21 cellular contexts compared by ENCODE assay signal in genomic region chr3:72017935-72018334, GRCh38.
A peak's percentile ranks its signal among the peaks of the same experiment; 100 is the strongest.
DNase-seq lines count a peak whose midpoint lies in the region; ATAC-seq, FAIRE-seq and TF ChIP-seq lines count a peak whose summit lies in the region.
"Had no signal": no experiment of that assay in that cellular context is flagged by ENCODE, and none has a peak within 500 bp of the region (broad histone marks: within the 10 kb centered on the region; RNA-seq: fewer than 3 reads in every experiment).

No MANE protein-coding gene starts in this region.

- H3K4me2 ChIP-seq in DOHH2 (ENCODE audit: low read length) (peak overlapping the region; percentile 50), K562 (ENCODE audit: insufficient read depth, low read length) (peak overlapping the region; percentile 51; the same call in 1 of the 2 replicates)

- no peaks in the 10 kb centered on the region for H3K79me2 ChIP-seq in DOHH2 (ENCODE audit: control insufficient read depth, low read length)
- H3K79me2 ChIP-seq in K562 (ENCODE audit: control insufficient read depth, insufficient read depth, low read length) = no peaks in the 10 kb centered on the region; the same call in 2 of the 3 replicates

- no peaks in the 10 kb centered on the region for H3K9me2 ChIP-seq in DOHH2 (replicated peaks; ENCODE audit: control insufficient read depth, low read length)

- no peak overlapping the region for H2AFZ ChIP-seq in K562 (ENCODE audit: low read depth, low read length)

- H3K36me3 ChIP-seq in DOHH2 (ENCODE audit: control insufficient read depth, low read length) (no peaks in the 10 kb centered on the region), K562 (ENCODE audit: control insufficient read depth, insufficient read depth, low read length) (no peaks in the 10 kb centered on the region), vagina (no peaks in the 10 kb centered on the region)
- no peaks in the 10 kb centered on the region for H3K36me3 ChIP-seq in naive thymus-derived CD4-positive, alpha-beta T cell (ENCODE audit: control insufficient read depth in 2 of 3, insufficient read depth in 3 of 3, low read length in 3 of 3)

- no peak for DNase-seq in HFFc6
- peak; percentile 11 to 38 (median 16) for DNase-seq in K562 (ENCODE audit: extremely low read depth in 1 of 4, low spot score in 3 of 4)
- DNase-seq in neural crest cell (ENCODE audit: low read depth, low spot score) = no peak
- DNase-seq in vagina (ENCODE audit: extremely low spot score in 2 of 2) = no peak
- no peak for DNase-seq in naive thymus-derived CD4-positive, alpha-beta T cell
- DNase-seq in dorsolateral prefrontal cortex = no peak
- DNase-seq: DMS 273 treated with DMSO at 0.1 percent for 48 hours, H9, KBM-7, NCI-H1436, NCI-H2029, NCI-H2171, NCI-H446 treated with DMSO at 0.1 percent for 48 hours, NCI-H748 treated with DMSO at 0.1 percent for 48 hours, PC-3 had no signal

- H3K9me1 ChIP-seq in K562 (ENCODE audit: control insufficient read depth, insufficient read depth, low read length) = no peaks in the 10 kb centered on the region

- intact Hi-C loops in K562 (cut with micrococcal nuclease) (no loop called here), vagina (cut with DNase I) (no loop called here), dorsolateral prefrontal cortex (cut with DNase I) (no loop called here)
- intact Hi-C loops in naive thymus-derived CD4-positive, alpha-beta T cell (cut with micrococcal nuclease) = no loop called here

- H3K27ac ChIP-seq in DOHH2 (ENCODE audit: low read depth, low read length) (no peak overlapping the region), K562 (ENCODE audit: extremely low read depth, low read depth, low read length) (peak overlapping the region; percentile 67), vagina (no peak overlapping the region), dorsolateral prefrontal cortex (no peak overlapping the region)
- H3K27ac ChIP-seq in naive thymus-derived CD4-positive, alpha-beta T cell (ENCODE audit: low read depth, low read length) = no peak overlapping the region
- H3K27ac ChIP-seq: C4-2B, RWPE1 had no signal

- in situ Hi-C loops in K562 (cut with MboI) = no loop called here

- CTCF ChIA-PET in K562 (lab: Yijun Ruan, JAX; ENCODE audit: low intra/inter-chr PET ratio) = no interaction called here
- CTCF ChIA-PET in naive thymus-derived CD4-positive, alpha-beta T cell (lab: Charles Lee) = no interaction called here

- no peaks in the 10 kb centered on the region for H3F3A ChIP-seq in DOHH2 (ENCODE audit: control insufficient read depth, insufficient read depth)

- H3K27me3 Mint-ChIP-seq in HFFc6 (ENCODE audit: insufficient read depth) = no peaks in the 10 kb centered on the region; the same call in 1 of the 2 replicates
- no peaks in the 10 kb centered on the region for H3K27me3 Mint-ChIP-seq in neural crest cell (ENCODE audit: low read depth)
- H3K27me3 Mint-ChIP-seq in naive thymus-derived CD4-positive, alpha-beta T cell = peaks cover 0 to under 1% (median 0%) of the 10 kb centered on the region in 5 donors

- peaks cover 17% of the 10 kb centered on the region for H3K4me1 Mint-ChIP-seq in HFFc6 (ENCODE audit: low read depth)
- H3K4me1 Mint-ChIP-seq in neural crest cell = peaks cover 15% of the 10 kb centered on the region
- peaks cover 0 to 7% (median 0%) of the 10 kb centered on the region in 7 donors for H3K4me1 Mint-ChIP-seq in naive thymus-derived CD4-positive, alpha-beta T cell

- TF ChIP-seq CTCF in DOHH2 (IDR thresholded peaks at IDR 0.05; ENCODE audit: low read depth, low read length, poor library complexity, severe bottlenecking) = no peak
- TF ChIP-seq CTCF in HFFc6 (IDR thresholded peaks at IDR 0.05) = no peak
- TF ChIP-seq CTCF in K562 (IDR thresholded peaks at IDR 0.05 in 2 of 3, conservative IDR thresholded peaks at IDR 0.05 in 1 of 3; ENCODE audit: insufficient read depth in 2 of 3, low read depth in 1 of 3, low read length in 3 of 3) = no peak
- no peak for TF ChIP-seq CTCF in neural crest cell (conservative IDR thresholded peaks at IDR 0.05)
- TF ChIP-seq CTCF in vagina (IDR thresholded peaks at IDR 0.05) = no peak
- no peak for TF ChIP-seq CTCF in dorsolateral prefrontal cortex (IDR thresholded peaks at IDR 0.05 in 54 of 56, conservative IDR thresholded peaks at IDR 0.05 in 2 of 56; ENCODE audit: low read depth in 1 of 56, partially characterized antibody in 56 of 56)

- BruUV-seq in K562 (replicated peaks; lab: Mats Ljungman, UMichigan) = no TSS peak

- TF ChIP-seq RAD21 in K562 (CRISPR knock-in tag; conservative IDR thresholded peaks at IDR 0.05 in 1 of 2, IDR thresholded peaks at IDR 0.05 in 1 of 2) = no peak

- no peaks in the 10 kb centered on the region for H3K36me3 Mint-ChIP-seq in HFFc6 (ENCODE audit: low read depth)
- no peaks in the 10 kb centered on the region for H3K36me3 Mint-ChIP-seq in neural crest cell (ENCODE audit: low read depth)
- no peaks in the 10 kb centered on the region for H3K36me3 Mint-ChIP-seq in naive thymus-derived CD4-positive, alpha-beta T cell

- H3K27ac Mint-ChIP-seq in HFFc6 = peak overlapping the region; percentile 41
- H3K27ac Mint-ChIP-seq in neural crest cell (ENCODE audit: unreplicated experiment) = peak overlapping the region; percentile 63
- no peak overlapping the region for H3K27ac Mint-ChIP-seq in naive thymus-derived CD4-positive, alpha-beta T cell

- no peaks in the 10 kb centered on the region for H3K27me3 ChIP-seq in DOHH2 (ENCODE audit: control insufficient read depth, low read length)
- H3K27me3 ChIP-seq in K562 (ENCODE audit: control insufficient read depth in 2 of 2, insufficient read depth in 2 of 2, low read length in 2 of 2) = no peaks in the 10 kb centered on the region
- H3K27me3 ChIP-seq in vagina = no peaks in the 10 kb centered on the region
- H3K27me3 ChIP-seq in naive thymus-derived CD4-positive, alpha-beta T cell (ENCODE audit: control insufficient read depth in 2 of 2, insufficient read depth in 2 of 2, low read length in 2 of 2) = no peaks in the 10 kb centered on the region
- no peaks in the 10 kb centered on the region for H3K27me3 ChIP-seq in dorsolateral prefrontal cortex

- no peaks in the 10 kb centered on the region for H4K20me1 ChIP-seq in DOHH2 (ENCODE audit: control insufficient read depth, insufficient read depth, low read depth, low read length)
- H4K20me1 ChIP-seq in K562 (replicated peaks; ENCODE audit: control insufficient read depth, insufficient read depth, low read length) = no peaks in the 10 kb centered on the region

- H3K9me3 Mint-ChIP-seq in HFFc6 (no peaks in the 10 kb centered on the region), neural crest cell (peaks cover 3% of the 10 kb centered on the region)
- H3K9me3 Mint-ChIP-seq in naive thymus-derived CD4-positive, alpha-beta T cell = peaks cover 0 to 2% (median 0%) of the 10 kb centered on the region in 11 donors

- POLR2A ChIA-PET in K562 (lab: Yijun Ruan, JAX) = interaction anchor here (1.9 kb wide), 2 partner anchors 10 to 14 kb away, joined by 4 to 5 read pairs; no protein-coding TSS in a partner anchor
- POLR2A ChIA-PET in naive thymus-derived CD4-positive, alpha-beta T cell (lab: Charles Lee) = no interaction called here

- FAIRE-seq in K562 (lab: Jason Lieb, UNC) = peak; percentile 75
- FAIRE-seq: A549, GM19239 had no signal

- TF ChIP-seq EP300 in K562 (IDR thresholded peaks at IDR 0.05; ENCODE audit: low read length) = no peak

- peak overlapping the region; percentile 21; the same call in 1 of the 2 replicates for H3K4me3 ChIP-seq in DOHH2 (ENCODE audit: low read length)
- no peak overlapping the region for H3K4me3 ChIP-seq in K562
- H3K4me3 ChIP-seq in vagina = no peak overlapping the region
- no peak overlapping the region for H3K4me3 ChIP-seq in naive thymus-derived CD4-positive, alpha-beta T cell (ENCODE audit: low read length)
- no peak overlapping the region for H3K4me3 ChIP-seq in dorsolateral prefrontal cortex
- H3K4me3 ChIP-seq: A549 had no signal

- H3K9me3 ChIP-seq in DOHH2 (ENCODE audit: control insufficient read depth, insufficient read depth, low read length) (no peaks in the 10 kb centered on the region), K562 (replicated peaks; ENCODE audit: control insufficient read depth, insufficient read depth, low read depth, low read length) (no peaks in the 10 kb centered on the region), vagina (no peaks in the 10 kb centered on the region)
- no peaks in the 10 kb centered on the region for H3K9me3 ChIP-seq in naive thymus-derived CD4-positive, alpha-beta T cell (ENCODE audit: control insufficient read depth in 2 of 3, low read length in 3 of 3)
- H3K9me3 ChIP-seq: A549 had no signal

- H3K4me3 Mint-ChIP-seq in HFFc6 (no peak overlapping the region), neural crest cell (no peak overlapping the region)
- no peak overlapping the region for H3K4me3 Mint-ChIP-seq in naive thymus-derived CD4-positive, alpha-beta T cell
- H3K4me3 Mint-ChIP-seq: H9 had no signal

- peak overlapping the region in 1 of 2 experiments; percentile 34; a peak in 1 of 4 replicates for H3K9ac ChIP-seq in K562 (ENCODE audit: insufficient read depth in 1 of 2, low read depth in 2 of 2, low read length in 2 of 2)

- ATAC-seq in K562 (peak; percentile 73), GM21825 (IDR thresholded peaks at IDR 0.05; ENCODE audit: unreplicated experiment) (no peak)
- ATAC-seq in naive thymus-derived CD4-positive, alpha-beta T cell = no peak
- ATAC-seq: A549, PC-3 had no signal

- 0% methylated on average over 1 of the region's 1 CpG for WGBS in K562 (ENCODE audit: insufficient coverage, low coverage, missing lambda C conversion rate)

- no peak for TF ChIP-seq POLR2A in K562 (conservative IDR thresholded peaks at IDR 0.05)
- no peak for TF ChIP-seq POLR2A in vagina (IDR thresholded peaks at IDR 0.05)

- H3K4me1 ChIP-seq in DOHH2 (ENCODE audit: control insufficient read depth, low read length) (peaks cover 21% of the 10 kb centered on the region), K562 (replicated peaks in 1 of 2; ENCODE audit: control insufficient read depth in 2 of 2, insufficient read depth in 2 of 2, low read length in 2 of 2) (peaks cover 4 to 45% of the 10 kb centered on the region in 2 experiments; a peak in 4 of 5 replicates), vagina (no peaks in the 10 kb centered on the region)
- no peaks in the 10 kb centered on the region for H3K4me1 ChIP-seq in naive thymus-derived CD4-positive, alpha-beta T cell (ENCODE audit: control insufficient read depth in 2 of 2, insufficient read depth in 2 of 2, low read length in 2 of 2)

TF ChIP-seq in K562, 482 proteins besides CTCF, POLR2A, EP300 and RAD21 (continues in another document):
- TF ChIP-seq MTA3 (IDR thresholded peaks at IDR 0.05; ENCODE audit: borderline replicate concordance) = 0 out of 2 replicates have a peak, but pooled peaks have one; percentile 6
- TF ChIP-seq ZNF165 (CRISPR knock-in tag; IDR thresholded peaks at IDR 0.05; ENCODE audit: borderline replicate concordance) = no peak
- no peak for TF ChIP-seq SREBF1 (IDR thresholded peaks at IDR 0.05; ENCODE audit: borderline replicate concordance, low read depth, low read length)
- no peak for TF ChIP-seq RBM22 (IDR thresholded peaks at IDR 0.05; ENCODE audit: low read depth, low read length, poor library complexity, severe bottlenecking)
- TF ChIP-seq ERF (CRISPR knock-in tag; IDR thresholded peaks at IDR 0.05) = no peak

Comparison
In these comparisons a context has a peak if more than half of its experiments do, and no peak if none do; other contexts are left out.
1. DNase-seq: peak in K562 (4 of 4); none in HFFc6 (single experiment), neural crest cell (single experiment), vagina (0 of 2), naive thymus-derived CD4-positive, alpha-beta T cell (0 of 9) and dorsolateral prefrontal cortex (0 of 10).
2. H3K27ac Mint-ChIP-seq: peak in HFFc6 (single experiment) and neural crest cell (single experiment); none in naive thymus-derived CD4-positive, alpha-beta T cell (0 of 9).